Comparison of ENCODE assay signal across 8 cellular contexts in genomic region chr19:9818734-9819589, GRCh38. TPM values are rescaled to one million over a fixed set of nuclear protein-coding genes. Genes with fewer than 3 reads are reported as not detected.
DNase-seq lines count a peak whose midpoint lies in the region; ATAC-seq, FAIRE-seq and TF ChIP-seq lines count a peak whose summit lies in the region.

FBXL12 (minus strand) TSS chr19:9819079; CDS start chr19:9818813, 266 bp downstream.

- H3K4me3 ChIP-seq in psoas muscle = peak within 1 kb of the TSS; percentile 98

- no peak for FAIRE-seq in urothelium cell line (lab: Jason Lieb, UNC)

- DNase-seq in NCI-H187 treated with DMSO at 0.1 percent for 48 hours (lab: John Stamatoyannopoulos, UW) = peak; percentile 88
- peak; percentile 90 to 100 (median 100) for DNase-seq in anterior cingulate cortex (lab: John Stamatoyannopoulos, UW)
- DNase-seq in left ventricle myocardium superior = peak; percentile 100
- peak; percentile 100 for DNase-seq in psoas muscle
- peak; percentile 95 for DNase-seq in urothelium cell line (ENCODE audit: low spot score)

- peaks cover 0 to 7% of the 10 kb centered on the region in 2 donors for H3K36me3 ChIP-seq in psoas muscle (ENCODE audit: insufficient read depth in 1 of 2, low read depth in 1 of 2)

- ATAC-seq in GM18498 (IDR thresholded peaks at IDR 0.05; ENCODE audit: unreplicated experiment) (peak; percentile 86), HG02938 (IDR thresholded peaks at IDR 0.05; ENCODE audit: unreplicated experiment) (peak; percentile 83), left ventricle myocardium superior (peak; percentile 94), psoas muscle (peak; percentile 94 to 96 (median 94))

- no peak for TF ChIP-seq CTCF in psoas muscle (IDR thresholded peaks at IDR 0.05)

- peak within 1 kb of the TSS; percentile 93 for H3K27ac ChIP-seq in psoas muscle

- H3K27me3 ChIP-seq in psoas muscle (ENCODE audit: insufficient read depth in 3 of 3, low read length in 2 of 3) = no peaks in the 10 kb centered on the region

- H3K4me1 ChIP-seq in psoas muscle = peaks cover 13% of the 10 kb centered on the region

- no peaks in the 10 kb centered on the region for H3K9me3 ChIP-seq in psoas muscle

- intact Hi-C loops in T-helper 2 cell treated with Interferon-gamma antibody and Interleukin-4, amounts not matched to agents 100 ng/mL and 5 ng/mL, for 36 hours (cut with micrococcal nuclease) = loop anchor here (1.0 to 2.0 kb wide), 7 partner anchors 16 to 987 kb away; partner anchors contain the start of genes MBD3L1, PIN1, ZNF317 and ZNF558
- intact Hi-C loops in left ventricle myocardium superior (cut with micrococcal nuclease) (no loop called here), psoas muscle (cut with DNase I) (loop anchor here in 1 of 2 donors (5.0 kb wide), 1 partner anchor 987 kb away; the partner anchor contains the start of genes MBD3L1 and ZNF558)

- 0 to 1% (median 1%) methylated on average over 74 to 81 of the region's 81 CpGs for WGBS in psoas muscle, 3 donors

RNA-seq across cellular contexts. Expression of gene FBXL12, which starts in this region (rescaled TPM):
- 16.7 and 17.9 TPM in 2 replicates for total RNA-seq in T-helper 2 cell treated with Interferon-gamma antibody and Interleukin-4, amounts not matched to agents 100 ng/mL and 5 ng/mL, for 36 hours
- total RNA-seq in left ventricle myocardium superior (11.2 TPM), psoas muscle (10 to 100 TPM; 10.4 to 22.1 (median 12.9) TPM)
- polyA plus RNA-seq in psoas muscle = 10 to 100 TPM; 11.4 to 16.6 (median 16.1) TPM

Comparison
In these comparisons a context has a peak if more than half of its experiments do, and no peak if none do; other contexts are left out.
1. Peak in every context shown above with its lines: DNase-seq, ATAC-seq, H3K4me3 ChIP-seq and H3K27ac ChIP-seq.